20 cellular contexts compared by ENCODE assay signal in genomic region chr11:86644291-86644690, GRCh38. TPM values are rescaled to one million over a fixed set of nuclear protein-coding genes. Genes with fewer than 3 reads are reported as not detected.
DNase-seq lines count a peak whose midpoint lies in the region; ATAC-seq, FAIRE-seq and TF ChIP-seq lines count a peak whose summit lies in the region.
"Had no signal": no experiment of that assay in that cellular context is flagged by ENCODE, and none has a peak within 500 bp of the region (broad histone marks: within the 10 kb centered on the region; RNA-seq: fewer than 3 reads in every experiment).

No MANE protein-coding gene starts in this region.

- H3K4me2 ChIP-seq in endothelial cell of umbilical vein (ENCODE audit: insufficient read depth, low read length), result no peak overlapping the region
- H3K4me2 ChIP-seq in osteoblast (ENCODE audit: insufficient read depth, low read length), result peak overlapping the region; percentile 35

- H3K27ac ChIP-seq in Panc1 (ENCODE audit: low read length), result peak overlapping the region; percentile 1; the same call in 1 of the 2 replicates
- H3K27ac ChIP-seq in endothelial cell of umbilical vein (ENCODE audit: insufficient read depth, low read depth, low read length), result no peak overlapping the region
- peak overlapping the region; percentile 72 for H3K27ac ChIP-seq in osteoblast (ENCODE audit: low read depth, low read length)
- H3K27ac ChIP-seq: SJSA1, stomach had no signal

- TF ChIP-seq CTCF in Panc1 (IDR thresholded peaks at IDR 0.05) (no peak), endothelial cell of umbilical vein (IDR thresholded peaks at IDR 0.05; ENCODE audit: extremely low read depth in 1 of 2, insufficient read depth in 1 of 2, low read depth in 1 of 2, low read length in 2 of 2) (no peak), osteoblast (IDR thresholded peaks at IDR 0.05; ENCODE audit: extremely low read depth, low read depth, low read length) (no peak)

- ATAC-seq in Panc1 (no peak), GM18517 (IDR thresholded peaks at IDR 0.05; ENCODE audit: unreplicated experiment) (no peak)
- ATAC-seq: activated CD4-positive, CD25-positive, alpha-beta regulatory T cell treated with anti-CD3 and anti-CD28 coated beads, Interleukin-2, amount 50 U/mL, for 24 hours; activated CD8-positive, alpha-beta memory T cell treated with anti-CD3 and anti-CD28 coated beads, Interleukin-2, amount 10 ng/mL, durations not matched to agents 7 days and 5 days had no signal

- H3K79me2 ChIP-seq in endothelial cell of umbilical vein (ENCODE audit: control insufficient read depth, insufficient read depth, low read length) (peaks cover 10% of the 10 kb centered on the region), osteoblast (ENCODE audit: insufficient read depth, low read length) (no peaks in the 10 kb centered on the region)

- peaks cover 11% of the 10 kb centered on the region for H3K4me1 ChIP-seq in Panc1 (ENCODE audit: control insufficient read depth, insufficient read depth, low read length)
- H3K4me1 ChIP-seq in endothelial cell of umbilical vein (ENCODE audit: control insufficient read depth, extremely low read depth, insufficient read depth, low read length), result no peaks in the 10 kb centered on the region
- H3K4me1 ChIP-seq in osteoblast (ENCODE audit: insufficient read depth, low read length), result peaks cover 22% of the 10 kb centered on the region

- no peak overlapping the region for H3K4me3 ChIP-seq in Panc1 (ENCODE audit: low read depth in 2 of 2, low read length in 2 of 2)
- H3K4me3 ChIP-seq in endothelial cell of umbilical vein (replicated peaks in 1 of 3; ENCODE audit: insufficient read depth in 1 of 3, low read depth in 1 of 3, low read length in 3 of 3), result no peak overlapping the region
- H3K4me3 ChIP-seq in osteoblast (ENCODE audit: insufficient read depth, low read length), result no peak overlapping the region
- no peak overlapping the region for H3K4me3 ChIP-seq in MG63
- H3K4me3 ChIP-seq: ascending aorta, SJSA1, stomach had no signal

- CTCF ChIA-PET in Panc1 (lab: Charles Lee), result no interaction called here
- CTCF ChIA-PET in endothelial cell of umbilical vein (lab: Charles Lee), result interaction anchor here (0.9 to 2.1 kb wide), 2 partner anchors 11 to 35 kb away, joined by 4 to 5 read pairs; no protein-coding TSS in a partner anchor

- H3K27me3 ChIP-seq in Panc1 (ENCODE audit: control insufficient read depth, insufficient read depth, low read length) (no peaks in the 10 kb centered on the region), endothelial cell of umbilical vein (ENCODE audit: control insufficient read depth in 2 of 2, insufficient read depth in 2 of 2, low read length in 2 of 2) (no peaks in the 10 kb centered on the region), osteoblast (ENCODE audit: insufficient read depth, low read length) (no peaks in the 10 kb centered on the region), MG63 (no peaks in the 10 kb centered on the region)
- H3K27me3 ChIP-seq: ascending aorta, SJSA1, stomach had no signal

- BruUV-seq in Panc1 (replicated peaks; lab: Mats Ljungman, UMichigan), result no TSS peak
- no TSS peak for BruUV-seq in endothelial cell of umbilical vein (replicated peaks; lab: Mats Ljungman, UMichigan)

- peak; percentile 28 for FAIRE-seq in endothelial cell of umbilical vein (lab: Jason Lieb, UNC)
- FAIRE-seq in frontal cortex (lab: Jason Lieb, UNC), result no peak

- dilution Hi-C loops in endothelial cell of umbilical vein (cut with MboI; ENCODE audit: extremely low pct_ligation_motif_present, low sequenced_read_pairs), result no loop called here

- in situ Hi-C loops in Panc1 (cut with HindIII; ENCODE audit: low pct_unique_long_range_greater_than_20kb, low sequenced_read_pairs), result no loop called here

- H3K9me3 ChIP-seq in Panc1 (ENCODE audit: control insufficient read depth, insufficient read depth, low read depth, low read length), result no peaks in the 10 kb centered on the region; the same call in 1 of the 2 replicates
- no peaks in the 10 kb centered on the region for H3K9me3 ChIP-seq in endothelial cell of umbilical vein (replicated peaks; ENCODE audit: control insufficient read depth, insufficient read depth, low read length)
- no peaks in the 10 kb centered on the region for H3K9me3 ChIP-seq in osteoblast (ENCODE audit: low read depth, low read length)
- 0 out of 2 replicates have a peak, but pooled peaks cover 3% of the 10 kb centered on the region for H3K9me3 ChIP-seq in MG63
- H3K9me3 ChIP-seq: ascending aorta, SJSA1, stomach had no signal

- intact Hi-C loops in Panc1 (cut with micrococcal nuclease; ENCODE audit: unreplicated experiment) (no loop called here), endothelial cell of umbilical vein (cut with micrococcal nuclease) (no loop called here)

- H2AFZ ChIP-seq in endothelial cell of umbilical vein (ENCODE audit: low read depth, low read length) (no peak overlapping the region), osteoblast (ENCODE audit: low read length) (peak overlapping the region; percentile 38)

- TF ChIP-seq POLR2A in endothelial cell of umbilical vein (IDR thresholded peaks at IDR 0.05; ENCODE audit: low read depth, low read length), result no peak

- no peaks in the 10 kb centered on the region for H3K36me3 ChIP-seq in Panc1 (ENCODE audit: control insufficient read depth, insufficient read depth, low read length)
- H3K36me3 ChIP-seq in endothelial cell of umbilical vein (ENCODE audit: control insufficient read depth in 2 of 2, extremely low read depth in 1 of 2, insufficient read depth in 2 of 2, low read length in 2 of 2), result no peaks in the 10 kb centered on the region
- no peaks in the 10 kb centered on the region for H3K36me3 ChIP-seq in osteoblast (ENCODE audit: insufficient read depth, low read length)
- no peaks in the 10 kb centered on the region for H3K36me3 ChIP-seq in MG63
- H3K36me3 ChIP-seq: ascending aorta, SJSA1, stomach had no signal

- H4K20me1 ChIP-seq in endothelial cell of umbilical vein (replicated peaks; ENCODE audit: control insufficient read depth, extremely low read depth, insufficient read depth, low read length) (no peaks in the 10 kb centered on the region), osteoblast (ENCODE audit: insufficient read depth, low read length) (no peaks in the 10 kb centered on the region)

- DNase-seq in EL, result peak; percentile 84
- no peak for DNase-seq in Panc1 (ENCODE audit: low read depth, low spot score)
- DNase-seq in endothelial cell of umbilical vein (ENCODE audit: low read depth, low spot score), result peak; percentile 25
- no peak for DNase-seq in osteoblast (ENCODE audit: insufficient read length, low spot score, missing footprints)
- DNase-seq in MG63, result no peak
- no peak for DNase-seq in activated T-cell treated with anti-CD3 and anti-CD28 coated beads, Interleukin-2, amount 50 U/mL, for 48 hours
- DNase-seq in frontal cortex (ENCODE audit: low spot score in 2 of 2), result no peak
- DNase-seq: activated CD8-positive, alpha-beta memory T cell treated with anti-CD3 and anti-CD28 coated beads, Interleukin-2, amount 10 ng/mL, durations not matched to agents 7 days and 5 days; activated gamma-delta T cell treated with Interleukin-2 at 50 U/mL for 16 hours; islet precursor cell; midbrain; MM.1S; NCI-H187; NCI-H524; stimulated activated CD4-positive, alpha-beta T cell treated with anti-CD3 and anti-CD28 coated beads, Interleukin-1b, Interleukin-23, amount 100 ng/mL, for 48 hours; stomach had no signal

- POLR2A ChIA-PET in Panc1 (lab: Charles Lee) (no interaction called here), endothelial cell of umbilical vein (lab: Charles Lee) (no interaction called here)

- no peak overlapping the region for H3K9ac ChIP-seq in endothelial cell of umbilical vein (replicated peaks; ENCODE audit: extremely low read depth, insufficient read depth, low read length)

- no peaks in the 10 kb centered on the region for H3K9me1 ChIP-seq in endothelial cell of umbilical vein (replicated peaks; ENCODE audit: control insufficient read depth, extremely low read depth, insufficient read depth, low read length)

TF ChIP-seq in endothelial cell of umbilical vein, 7 proteins besides CTCF, POLR2A, EP300 and RAD21:
- no peak for TF ChIP-seq MYC (IDR thresholded peaks at IDR 0.05; ENCODE audit: low read depth, low read length)
- no peak for TF ChIP-seq POLR2AphosphoS5 (IDR thresholded peaks at IDR 0.05; ENCODE audit: insufficient read depth, low read depth, low read length)
- no peak for TF ChIP-seq FOS (IDR thresholded peaks at IDR 0.05; ENCODE audit: borderline replicate concordance, insufficient read depth, low read length)
- no peak for TF ChIP-seq GATA2 (IDR thresholded peaks at IDR 0.05; ENCODE audit: insufficient read depth, insufficient read length, low read depth, low read length)
- TF ChIP-seq EZH2 (IDR thresholded peaks at IDR 0.05; ENCODE audit: borderline replicate concordance, low read depth, low read length, severe bottlenecking), result no peak
- TF ChIP-seq MAX (IDR thresholded peaks at IDR 0.05; ENCODE audit: insufficient read depth, insufficient read length), result no peak
- no peak for TF ChIP-seq JUN (IDR thresholded peaks at IDR 0.05; ENCODE audit: borderline replicate concordance, insufficient read depth, insufficient read length, low read depth)
TF ChIP-seq in endothelial cell of umbilical vein: peak in this region for 0.

RNA-seq across cellular contexts. Expression of gene ME3, which starts 28.1 kb away (rescaled TPM):
- total RNA-seq in Panc1 (2021; ENCODE audit: unreplicated experiment), result 35.3 TPM
- polyA plus RNA-seq in Panc1 (2012; ENCODE audit: insufficient read length), result 31.8 TPM
- 26.9 and 27.2 TPM in 2 replicates for total RNA-seq in endothelial cell of umbilical vein
- polyA plus RNA-seq in endothelial cell of umbilical vein, result 30.4 and 36.8 TPM in 2 replicates
- polyA plus RNA-seq in endothelial cell of umbilical vein (2011; cell fraction: cytosol; rRNA removed), result 18.5 and 22.6 TPM in 2 replicates
- polyA plus RNA-seq in endothelial cell of umbilical vein (2011; cell fraction: nucleus; rRNA removed), result 172 and 174 TPM in 2 replicates
- polyA plus RNA-seq in endothelial cell of umbilical vein (2012), result 20.1 and 20.2 TPM in 2 replicates
- polyA minus RNA-seq in endothelial cell of umbilical vein, result 65.4 and 90.5 TPM in 2 replicates
- 3.4 TPM for polyA minus RNA-seq in endothelial cell of umbilical vein (2011; cell fraction: cytosol; rRNA and poly(A)+ RNA removed)
- polyA minus RNA-seq in endothelial cell of umbilical vein (2011; cell fraction: nucleus; rRNA and poly(A)+ RNA removed), result 112 and 126 TPM in 2 replicates
- total RNA-seq in osteoblast, result 70.9 and 73.4 TPM in 2 replicates
- 2.7 TPM in 1 of 2 replicates, not detected in the other for total RNA-seq in MG63 (2014; rRNA removed; shearing (Covaris generic); ENCODE audit: low replicate concordance)
- 110 TPM for total RNA-seq in frontal cortex

Comparison
In these comparisons a context has a peak if more than half of its experiments do, and no peak if none do; other contexts are left out.
1. DNase-seq: peak in EL (single experiment) and endothelial cell of umbilical vein (single experiment); none in Panc1 (single experiment), osteoblast (single experiment), MG63 (single experiment), activated T-cell treated with anti-CD3 and anti-CD28 coated beads, Interleukin-2, amount 50 U/mL, for 48 hours (0 of 2) and frontal cortex (0 of 2).